In genomic region chr1:71157151-71157550, GRCh38 we compare ENCODE assay signal across 28 cellular contexts.
"Had no signal": no experiment of that assay in that cellular context is flagged by ENCODE, and none has a peak within 500 bp of the region (broad histone marks: within the 10 kb centered on the region; RNA-seq: fewer than 3 reads in every experiment).

No MANE protein-coding gene starts in this region.

- H3K27me3 ChIP-seq: adrenal gland, ascending aorta, brain microvascular endothelial cell, esophagus muscularis mucosa, gastroesophageal sphincter, tibial nerve had no signal

- H3K4me1 ChIP-seq: adrenal gland, ascending aorta, esophagus muscularis mucosa, gastroesophageal sphincter, tibial nerve had no signal

- H3K36me3 Mint-ChIP-seq: activated naive CD8-positive, alpha-beta T cell; naive B cell; stimulated activated effector memory CD8-positive, alpha-beta T cell treated with anti-CD3 and anti-CD28 coated beads, Interleukin-12 subunit alpha, Interleukin-12 subunit beta, amount 100 ng/mL, for 72 hours had no signal

- H3K27me3 Mint-ChIP-seq: activated naive CD8-positive, alpha-beta T cell; naive B cell; stimulated activated naive CD8-positive, alpha-beta T cell treated with anti-CD3 and anti-CD28 coated beads, Interleukin-15, amount 100 ng/mL, for 72 hours; T-helper 17 cell had no signal

- DNase-seq: activated CD4-positive, alpha-beta T cell treated with anti-CD3 and anti-CD28 coated beads for 4 hours; activated CD4-positive, alpha-beta T cell treated with anti-CD3 and anti-CD28 coated beads, Interleukin-2, amount 50 U/mL, for 48 hours; activated CD4-positive, CD25-positive, alpha-beta regulatory T cell; activated CD8-positive, alpha-beta memory T cell treated with anti-CD3 and anti-CD28 coated beads, Interleukin-2, amount 50 U/mL, for 48 hours; activated naive CD4-positive, alpha-beta T cell; activated T-cell treated with anti-CD3 and anti-CD28 coated beads, Interleukin-2, amount 50 U/mL, for 4 hours; adrenal gland; brain microvascular endothelial cell; central memory CD4-positive, alpha-beta T cell; effector memory CD4-positive, alpha-beta T cell; head of caudate nucleus; islet precursor cell; left cardiac atrium; naive B cell; occipital lobe; small intestine; stimulated activated CD4-positive, alpha-beta T cell treated with anti-CD3 and anti-CD28 coated beads, Interleukin-2, amount 100 ng/mL, for 24 hours; stimulated activated naive CD8-positive, alpha-beta T cell treated with anti-CD3 and anti-CD28 coated beads, Interleukin-15, amount 100 ng/mL, for 72 hours; T-helper 17 cell had no signal

- H3K9me3 Mint-ChIP-seq: neural crest cell had no signal

- H3K27ac Mint-ChIP-seq: activated naive CD8-positive, alpha-beta T cell; activated T-helper 2 cell treated with anti-CD3 and anti-CD28 coated beads, Interferon-gamma antibody, Interleukin-2, Interleukin-4, amounts not matched to agents 10 μg/mL and 5 μg/mL and 100 μg/mL, durations not matched to agents 14 hours and 24 hours and 36 hours; naive B cell; stimulated activated effector memory CD8-positive, alpha-beta T cell treated with anti-CD3 and anti-CD28 coated beads, Interleukin-12 subunit alpha, Interleukin-12 subunit beta, amount 100 ng/mL, for 72 hours; stimulated activated naive CD8-positive, alpha-beta T cell treated with anti-CD3 and anti-CD28 coated beads, Interleukin-15, amount 100 ng/mL, for 72 hours; T-helper 17 cell had no signal

- H3K4me3 ChIP-seq: adrenal gland, ascending aorta, esophagus muscularis mucosa, gastroesophageal sphincter, tibial nerve had no signal

- H3K36me3 ChIP-seq: adrenal gland, ascending aorta, brain microvascular endothelial cell, esophagus muscularis mucosa, gastroesophageal sphincter, tibial nerve had no signal

- H3K4me1 Mint-ChIP-seq: naive B cell; neural crest cell; stimulated activated effector memory CD8-positive, alpha-beta T cell treated with anti-CD3 and anti-CD28 coated beads, Interleukin-12 subunit alpha, Interleukin-12 subunit beta, amount 100 ng/mL, for 72 hours; stimulated activated naive CD8-positive, alpha-beta T cell treated with anti-CD3 and anti-CD28 coated beads, Interleukin-15, amount 100 ng/mL, for 72 hours; T-helper 17 cell had no signal

- H3K4me3 Mint-ChIP-seq: activated naive CD8-positive, alpha-beta T cell; activated T-cell treated with anti-CD3 and anti-CD28 coated beads, Interleukin-2, amount 50 U/mL, for 4 hours; naive B cell; neural crest cell; stimulated activated effector memory CD8-positive, alpha-beta T cell treated with anti-CD3 and anti-CD28 coated beads, Interleukin-12 subunit alpha, Interleukin-12 subunit beta, amount 100 ng/mL, for 72 hours; stimulated activated naive CD8-positive, alpha-beta T cell treated with anti-CD3 and anti-CD28 coated beads, Interleukin-15, amount 100 ng/mL, for 72 hours; T-helper 17 cell had no signal

- H3K27ac ChIP-seq: adrenal gland, ascending aorta, brain microvascular endothelial cell, esophagus muscularis mucosa, gastroesophageal sphincter, tibial nerve had no signal

- ATAC-seq: activated T-cell treated with anti-CD3 and anti-CD28 coated beads, Interleukin-2, amount 50 U/mL, for 4 hours; gastroesophageal sphincter; sciatic nerve; stimulated activated effector memory CD8-positive, alpha-beta T cell treated with anti-CD3 and anti-CD28 coated beads, Interleukin-12 subunit alpha, Interleukin-12 subunit beta, amount 100 ng/mL, for 72 hours; stimulated activated naive CD8-positive, alpha-beta T cell treated with anti-CD3 and anti-CD28 coated beads, Interleukin-15, amount 100 ng/mL, for 72 hours; T-helper 17 cell had no signal

- H3K9me3 ChIP-seq: adrenal gland, ascending aorta, gastroesophageal sphincter had no signal
